ENCODE assay signal across 1 cellular context in the genomic region with DNA sequence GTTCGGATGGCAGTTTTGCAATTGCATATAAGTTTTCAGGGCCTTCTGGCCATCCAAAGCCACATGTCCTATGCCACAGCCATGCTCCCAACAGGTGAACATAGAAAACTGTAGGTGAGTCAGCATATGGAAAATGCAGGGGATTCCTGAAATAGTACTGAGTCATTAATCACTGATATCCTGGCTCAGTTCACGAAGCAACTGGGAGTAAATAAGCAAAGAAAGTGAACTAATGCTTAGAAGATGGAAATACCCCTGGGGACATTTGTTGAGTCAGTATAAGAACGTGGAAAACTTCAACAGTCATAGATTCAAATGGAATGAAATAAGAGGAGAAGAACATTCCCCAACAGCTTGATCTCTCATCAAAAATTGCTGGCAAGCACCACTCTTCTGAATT.
TF ChIP-seq lines count a peak whose summit lies in the region.

No MANE protein-coding gene starts in this region.

TF ChIP-seq in GM23338, 12 proteins besides CTCF, POLR2A, EP300 and RAD21 (continued from another document):
- TF ChIP-seq, protein P1, sequence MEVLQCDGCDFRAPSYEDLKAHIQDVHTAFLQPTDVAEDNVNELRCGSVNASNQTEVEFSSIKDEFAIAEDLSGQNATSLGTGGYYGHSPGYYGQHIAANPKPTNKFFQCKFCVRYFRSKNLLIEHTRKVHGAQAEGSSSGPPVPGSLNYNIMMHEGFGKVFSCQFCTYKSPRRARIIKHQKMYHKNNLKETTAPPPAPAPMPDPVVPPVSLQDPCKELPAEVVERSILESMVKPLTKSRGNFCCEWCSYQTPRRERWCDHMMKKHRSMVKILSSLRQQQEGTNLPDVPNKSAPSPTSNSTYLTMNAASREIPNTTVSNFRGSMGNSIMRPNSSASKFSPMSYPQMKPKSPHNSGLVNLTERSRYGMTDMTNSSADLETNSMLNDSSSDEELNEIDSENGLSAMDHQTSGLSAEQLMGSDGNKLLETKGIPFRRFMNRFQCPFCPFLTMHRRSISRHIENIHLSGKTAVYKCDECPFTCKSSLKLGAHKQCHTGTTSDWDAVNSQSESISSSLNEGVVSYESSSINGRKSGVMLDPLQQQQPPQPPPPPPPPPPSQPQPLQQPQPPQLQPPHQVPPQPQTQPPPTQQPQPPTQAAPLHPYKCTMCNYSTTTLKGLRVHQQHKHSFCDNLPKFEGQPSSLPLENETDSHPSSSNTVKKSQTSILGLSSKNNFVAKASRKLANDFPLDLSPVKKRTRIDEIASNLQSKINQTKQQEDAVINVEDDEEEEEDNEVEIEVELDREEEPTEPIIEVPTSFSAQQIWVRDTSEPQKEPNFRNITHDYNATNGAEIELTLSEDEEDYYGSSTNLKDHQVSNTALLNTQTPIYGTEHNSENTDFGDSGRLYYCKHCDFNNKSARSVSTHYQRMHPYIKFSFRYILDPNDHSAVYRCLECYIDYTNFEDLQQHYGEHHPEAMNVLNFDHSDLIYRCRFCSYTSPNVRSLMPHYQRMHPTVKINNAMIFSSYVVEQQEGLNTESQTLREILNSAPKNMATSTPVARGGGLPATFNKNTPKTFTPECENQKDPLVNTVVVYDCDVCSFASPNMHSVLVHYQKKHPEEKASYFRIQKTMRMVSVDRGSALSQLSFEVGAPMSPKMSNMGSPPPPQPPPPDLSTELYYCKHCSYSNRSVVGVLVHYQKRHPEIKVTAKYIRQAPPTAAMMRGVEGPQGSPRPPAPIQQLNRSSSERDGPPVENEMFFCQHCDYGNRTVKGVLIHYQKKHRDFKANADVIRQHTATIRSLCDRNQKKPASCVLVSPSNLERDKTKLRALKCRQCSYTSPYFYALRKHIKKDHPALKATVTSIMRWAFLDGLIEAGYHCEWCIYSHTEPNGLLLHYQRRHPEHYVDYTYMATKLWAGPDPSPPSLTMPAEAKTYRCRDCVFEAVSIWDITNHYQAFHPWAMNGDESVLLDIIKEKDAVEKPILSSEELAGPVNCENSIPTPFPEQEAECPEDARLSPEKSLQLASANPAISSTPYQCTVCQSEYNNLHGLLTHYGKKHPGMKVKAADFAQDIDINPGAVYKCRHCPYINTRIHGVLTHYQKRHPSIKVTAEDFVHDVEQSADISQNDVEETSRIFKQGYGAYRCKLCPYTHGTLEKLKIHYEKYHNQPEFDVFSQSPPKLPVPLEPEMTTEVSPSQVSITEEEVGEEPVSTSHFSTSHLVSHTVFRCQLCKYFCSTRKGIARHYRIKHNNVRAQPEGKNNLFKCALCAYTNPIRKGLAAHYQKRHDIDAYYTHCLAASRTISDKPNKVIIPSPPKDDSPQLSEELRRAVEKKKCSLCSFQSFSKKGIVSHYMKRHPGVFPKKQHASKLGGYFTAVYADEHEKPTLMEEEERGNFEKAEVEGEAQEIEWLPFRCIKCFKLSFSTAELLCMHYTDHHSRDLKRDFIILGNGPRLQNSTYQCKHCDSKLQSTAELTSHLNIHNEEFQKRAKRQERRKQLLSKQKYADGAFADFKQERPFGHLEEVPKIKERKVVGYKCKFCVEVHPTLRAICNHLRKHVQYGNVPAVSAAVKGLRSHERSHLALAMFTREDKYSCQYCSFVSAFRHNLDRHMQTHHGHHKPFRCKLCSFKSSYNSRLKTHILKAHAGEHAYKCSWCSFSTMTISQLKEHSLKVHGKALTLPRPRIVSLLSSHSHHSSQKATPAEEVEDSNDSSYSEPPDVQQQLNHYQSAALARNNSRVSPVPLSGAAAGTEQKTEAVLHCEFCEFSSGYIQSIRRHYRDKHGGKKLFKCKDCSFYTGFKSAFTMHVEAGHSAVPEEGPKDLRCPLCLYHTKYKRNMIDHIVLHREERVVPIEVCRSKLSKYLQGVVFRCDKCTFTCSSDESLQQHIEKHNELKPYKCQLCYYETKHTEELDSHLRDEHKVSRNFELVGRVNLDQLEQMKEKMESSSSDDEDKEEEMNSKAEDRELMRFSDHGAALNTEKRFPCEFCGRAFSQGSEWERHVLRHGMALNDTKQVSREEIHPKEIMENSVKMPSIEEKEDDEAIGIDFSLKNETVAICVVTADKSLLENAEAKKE (CRISPR knock-in tag; IDR thresholded peaks at IDR 0.05): no peak
- no peak for TF ChIP-seq ZNF331 (CRISPR knock-in tag; IDR thresholded peaks at IDR 0.05; ENCODE audit: low read depth)
- TF ChIP-seq, protein P2, sequence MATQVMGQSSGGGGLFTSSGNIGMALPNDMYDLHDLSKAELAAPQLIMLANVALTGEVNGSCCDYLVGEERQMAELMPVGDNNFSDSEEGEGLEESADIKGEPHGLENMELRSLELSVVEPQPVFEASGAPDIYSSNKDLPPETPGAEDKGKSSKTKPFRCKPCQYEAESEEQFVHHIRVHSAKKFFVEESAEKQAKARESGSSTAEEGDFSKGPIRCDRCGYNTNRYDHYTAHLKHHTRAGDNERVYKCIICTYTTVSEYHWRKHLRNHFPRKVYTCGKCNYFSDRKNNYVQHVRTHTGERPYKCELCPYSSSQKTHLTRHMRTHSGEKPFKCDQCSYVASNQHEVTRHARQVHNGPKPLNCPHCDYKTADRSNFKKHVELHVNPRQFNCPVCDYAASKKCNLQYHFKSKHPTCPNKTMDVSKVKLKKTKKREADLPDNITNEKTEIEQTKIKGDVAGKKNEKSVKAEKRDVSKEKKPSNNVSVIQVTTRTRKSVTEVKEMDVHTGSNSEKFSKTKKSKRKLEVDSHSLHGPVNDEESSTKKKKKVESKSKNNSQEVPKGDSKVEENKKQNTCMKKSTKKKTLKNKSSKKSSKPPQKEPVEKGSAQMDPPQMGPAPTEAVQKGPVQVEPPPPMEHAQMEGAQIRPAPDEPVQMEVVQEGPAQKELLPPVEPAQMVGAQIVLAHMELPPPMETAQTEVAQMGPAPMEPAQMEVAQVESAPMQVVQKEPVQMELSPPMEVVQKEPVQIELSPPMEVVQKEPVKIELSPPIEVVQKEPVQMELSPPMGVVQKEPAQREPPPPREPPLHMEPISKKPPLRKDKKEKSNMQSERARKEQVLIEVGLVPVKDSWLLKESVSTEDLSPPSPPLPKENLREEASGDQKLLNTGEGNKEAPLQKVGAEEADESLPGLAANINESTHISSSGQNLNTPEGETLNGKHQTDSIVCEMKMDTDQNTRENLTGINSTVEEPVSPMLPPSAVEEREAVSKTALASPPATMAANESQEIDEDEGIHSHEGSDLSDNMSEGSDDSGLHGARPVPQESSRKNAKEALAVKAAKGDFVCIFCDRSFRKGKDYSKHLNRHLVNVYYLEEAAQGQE (IDR thresholded peaks at IDR 0.05; ENCODE audit: unreplicated experiment): no peak
- TF ChIP-seq NANOG (IDR thresholded peaks at IDR 0.05; ENCODE audit: borderline replicate concordance): no peak
